In the genomic region with DNA sequence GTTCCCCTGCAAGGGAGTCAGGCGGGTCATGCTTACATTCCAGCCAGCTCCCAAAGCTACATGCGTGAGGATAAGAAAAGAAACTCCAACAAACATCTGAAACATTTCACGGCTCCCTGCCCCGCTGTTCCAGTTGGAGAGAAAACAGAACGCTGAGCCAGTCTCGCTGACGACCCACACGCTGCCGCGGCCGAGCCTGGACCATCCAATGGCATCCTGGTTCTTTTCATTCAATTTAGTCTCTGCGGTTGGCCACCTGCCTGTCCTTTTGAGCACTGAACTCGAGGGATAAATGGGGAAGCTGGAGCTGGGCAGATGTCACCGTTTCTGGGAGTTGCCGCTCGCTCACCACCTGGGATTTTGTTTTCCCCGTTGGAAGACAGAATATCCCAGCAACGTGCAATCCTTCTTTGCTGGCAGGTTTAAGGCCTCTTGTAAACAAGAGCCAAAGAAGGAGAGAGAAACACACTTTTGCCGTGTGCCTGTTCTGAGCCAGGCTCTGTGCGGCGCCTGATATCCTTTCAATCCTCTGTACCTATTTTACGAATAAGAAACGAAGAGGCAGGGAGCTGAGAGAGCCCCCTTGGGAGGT, we compare ENCODE assay signal across 14 cellular contexts. TPM values are rescaled to one million over a fixed set of nuclear protein-coding genes. Genes with fewer than 3 reads are reported as not detected.
A peak's percentile ranks its signal among the peaks of the same experiment; 100 is the strongest.
DNase-seq lines count a peak whose midpoint lies in the region; ATAC-seq, FAIRE-seq and TF ChIP-seq lines count a peak whose summit lies in the region.
"Had no signal": no experiment of that assay in that cellular context is flagged by ENCODE, and none has a peak within 500 bp of the region (broad histone marks: within the 10 kb centered on the region; RNA-seq: fewer than 3 reads in every experiment).

No MANE protein-coding gene starts in this region.

- 50 to 52% methylated on average over 23 of the region's 23 CpGs for WGBS in sigmoid colon, 2 donors

- no peak overlapping the region for H3K27ac ChIP-seq in kidney (ENCODE audit: low read depth in 2 of 2, low read length in 2 of 2)
- H3K27ac ChIP-seq in sigmoid colon: peak overlapping the region; percentile 82 to 87 (median 86)
- H3K27ac ChIP-seq in ascending aorta: peak overlapping the region in 1 of 2 donors; percentile 89
- H3K27ac ChIP-seq: psoas muscle had no signal

- TF ChIP-seq CTCF in WTC11 (IDR thresholded peaks at IDR 0.05) (no peak), kidney (IDR thresholded peaks at IDR 0.05; ENCODE audit: borderline replicate concordance, extremely low read depth, insufficient read depth) (no peak), sigmoid colon (IDR thresholded peaks at IDR 0.05) (no peak), ascending aorta (IDR thresholded peaks at IDR 0.05) (no peak)

- no peaks in the 10 kb centered on the region for H3K27me3 Mint-ChIP-seq in WTC11 (ENCODE audit: low read depth)

- FAIRE-seq in kidney (lab: Jason Lieb, UNC): no peak
- FAIRE-seq: GM12892, islet of Langerhans had no signal

- ATAC-seq in WTC11 (no peak), GM21390 (IDR thresholded peaks at IDR 0.05; ENCODE audit: unreplicated experiment) (no peak), HG02852 (IDR thresholded peaks at IDR 0.05; ENCODE audit: unreplicated experiment) (no peak)
- ATAC-seq: PC-3, psoas muscle had no signal

- TF ChIP-seq POLR2A in sigmoid colon (IDR thresholded peaks at IDR 0.05): no peak

- H3K9ac ChIP-seq in kidney (ENCODE audit: low read length in 2 of 2): no peak overlapping the region

- POLR2A ChIA-PET in WTC11 (lab: Charles Lee): no interaction called here

- TF ChIP-seq EP300 in sigmoid colon (IDR thresholded peaks at IDR 0.05): peak in 2 of 4 donors; percentile 67 to 77

- H3K27me3 ChIP-seq in sigmoid colon (no peaks in the 10 kb centered on the region), ascending aorta (no peaks in the 10 kb centered on the region)

- CTCF ChIA-PET in WTC11 (lab: Charles Lee): interaction anchor here (1.0 to 1.9 kb wide), 14 partner anchors 11 to 365 kb away, joined by 3 to 17 read pairs (median 4); a partner anchor contains a TSS

- no peaks in the 10 kb centered on the region for H3K9me3 Mint-ChIP-seq in WTC11

- peaks cover 13% of the 10 kb centered on the region for H3K4me1 Mint-ChIP-seq in WTC11

- DNase-seq in NCI-H128 (lab: John Stamatoyannopoulos, UW; ENCODE audit: unreplicated experiment) (peak; percentile 4), WTC11 (ENCODE audit: low spot score) (peak; percentile 10), kidney (peak; percentile 55), sigmoid colon (peak; percentile 91), D341Med (ENCODE audit: low spot score) (no peak), ascending aorta (ENCODE audit: low spot score in 2 of 2) (no peak)
- DNase-seq: activated T-cell treated with anti-CD3 and anti-CD28 coated beads for 4 hours, PC-3 had no signal

- H3K27ac Mint-ChIP-seq in WTC11: no peak overlapping the region

- no peaks in the 10 kb centered on the region for H3K4me1 ChIP-seq in kidney (ENCODE audit: control insufficient read depth in 1 of 2, insufficient read depth in 1 of 2, low read depth in 1 of 2, low read length in 2 of 2)
- H3K4me1 ChIP-seq in sigmoid colon: peaks cover 0 to 68% (median 58%) of the 10 kb centered on the region in 4 donors
- peaks cover 17 to 44% of the 10 kb centered on the region in 2 donors for H3K4me1 ChIP-seq in ascending aorta

- H3K4me3 ChIP-seq in kidney (ENCODE audit: low read length in 2 of 2) (no peak overlapping the region), sigmoid colon (peak overlapping the region in 1 of 4 donors; percentile 8), ascending aorta (no peak overlapping the region)
- H3K4me3 ChIP-seq: psoas muscle had no signal

- no peaks in the 10 kb centered on the region for H3K36me3 Mint-ChIP-seq in WTC11

- H3K4me3 Mint-ChIP-seq in WTC11: no peak overlapping the region

- intact Hi-C loops in kidney (cut with DNase I) (no loop called here), sigmoid colon (cut with DNase I) (loop anchor here (5.0 kb wide), 1 partner anchor 211 kb away; no protein-coding TSS in a partner anchor), ascending aorta (cut with DNase I) (no loop called here)

- no peaks in the 10 kb centered on the region for H3K9me3 ChIP-seq in kidney (ENCODE audit: control insufficient read depth in 1 of 2, low read length in 2 of 2)
- no peaks in the 10 kb centered on the region for H3K9me3 ChIP-seq in sigmoid colon
- no peaks in the 10 kb centered on the region for H3K9me3 ChIP-seq in ascending aorta
- H3K9me3 ChIP-seq: psoas muscle had no signal

- H3K36me3 ChIP-seq in kidney (ENCODE audit: control insufficient read depth in 1 of 2, insufficient read depth in 2 of 2, low read length in 2 of 2): no peaks in the 10 kb centered on the region
- no peaks in the 10 kb centered on the region for H3K36me3 ChIP-seq in sigmoid colon
- H3K36me3 ChIP-seq in ascending aorta: no peaks in the 10 kb centered on the region

TF ChIP-seq in WTC11, 78 proteins besides CTCF, POLR2A, EP300 and RAD21 (continues in another document):
- TF ChIP-seq CBFB (CRISPR knock-in tag; IDR thresholded peaks at IDR 0.05; ENCODE audit: low read depth): no peak
- no peak for TF ChIP-seq CREB1 (CRISPR knock-in tag; IDR thresholded peaks at IDR 0.05)
- TF ChIP-seq, protein P1, sequence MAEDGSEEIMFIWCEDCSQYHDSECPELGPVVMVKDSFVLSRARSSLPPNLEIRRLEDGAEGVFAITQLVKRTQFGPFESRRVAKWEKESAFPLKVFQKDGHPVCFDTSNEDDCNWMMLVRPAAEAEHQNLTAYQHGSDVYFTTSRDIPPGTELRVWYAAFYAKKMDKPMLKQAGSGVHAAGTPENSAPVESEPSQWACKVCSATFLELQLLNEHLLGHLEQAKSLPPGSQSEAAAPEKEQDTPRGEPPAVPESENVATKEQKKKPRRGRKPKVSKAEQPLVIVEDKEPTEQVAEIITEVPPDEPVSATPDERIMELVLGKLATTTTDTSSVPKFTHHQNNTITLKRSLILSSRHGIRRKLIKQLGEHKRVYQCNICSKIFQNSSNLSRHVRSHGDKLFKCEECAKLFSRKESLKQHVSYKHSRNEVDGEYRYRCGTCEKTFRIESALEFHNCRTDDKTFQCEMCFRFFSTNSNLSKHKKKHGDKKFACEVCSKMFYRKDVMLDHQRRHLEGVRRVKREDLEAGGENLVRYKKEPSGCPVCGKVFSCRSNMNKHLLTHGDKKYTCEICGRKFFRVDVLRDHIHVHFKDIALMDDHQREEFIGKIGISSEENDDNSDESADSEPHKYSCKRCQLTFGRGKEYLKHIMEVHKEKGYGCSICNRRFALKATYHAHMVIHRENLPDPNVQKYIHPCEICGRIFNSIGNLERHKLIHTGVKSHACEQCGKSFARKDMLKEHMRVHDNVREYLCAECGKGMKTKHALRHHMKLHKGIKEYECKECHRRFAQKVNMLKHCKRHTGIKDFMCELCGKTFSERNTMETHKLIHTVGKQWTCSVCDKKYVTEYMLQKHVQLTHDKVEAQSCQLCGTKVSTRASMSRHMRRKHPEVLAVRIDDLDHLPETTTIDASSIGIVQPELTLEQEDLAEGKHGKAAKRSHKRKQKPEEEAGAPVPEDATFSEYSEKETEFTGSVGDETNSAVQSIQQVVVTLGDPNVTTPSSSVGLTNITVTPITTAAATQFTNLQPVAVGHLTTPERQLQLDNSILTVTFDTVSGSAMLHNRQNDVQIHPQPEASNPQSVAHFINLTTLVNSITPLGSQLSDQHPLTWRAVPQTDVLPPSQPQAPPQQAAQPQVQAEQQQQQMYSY (CRISPR knock-in tag; IDR thresholded peaks at IDR 0.05): no peak
- TF ChIP-seq, protein P2, sequence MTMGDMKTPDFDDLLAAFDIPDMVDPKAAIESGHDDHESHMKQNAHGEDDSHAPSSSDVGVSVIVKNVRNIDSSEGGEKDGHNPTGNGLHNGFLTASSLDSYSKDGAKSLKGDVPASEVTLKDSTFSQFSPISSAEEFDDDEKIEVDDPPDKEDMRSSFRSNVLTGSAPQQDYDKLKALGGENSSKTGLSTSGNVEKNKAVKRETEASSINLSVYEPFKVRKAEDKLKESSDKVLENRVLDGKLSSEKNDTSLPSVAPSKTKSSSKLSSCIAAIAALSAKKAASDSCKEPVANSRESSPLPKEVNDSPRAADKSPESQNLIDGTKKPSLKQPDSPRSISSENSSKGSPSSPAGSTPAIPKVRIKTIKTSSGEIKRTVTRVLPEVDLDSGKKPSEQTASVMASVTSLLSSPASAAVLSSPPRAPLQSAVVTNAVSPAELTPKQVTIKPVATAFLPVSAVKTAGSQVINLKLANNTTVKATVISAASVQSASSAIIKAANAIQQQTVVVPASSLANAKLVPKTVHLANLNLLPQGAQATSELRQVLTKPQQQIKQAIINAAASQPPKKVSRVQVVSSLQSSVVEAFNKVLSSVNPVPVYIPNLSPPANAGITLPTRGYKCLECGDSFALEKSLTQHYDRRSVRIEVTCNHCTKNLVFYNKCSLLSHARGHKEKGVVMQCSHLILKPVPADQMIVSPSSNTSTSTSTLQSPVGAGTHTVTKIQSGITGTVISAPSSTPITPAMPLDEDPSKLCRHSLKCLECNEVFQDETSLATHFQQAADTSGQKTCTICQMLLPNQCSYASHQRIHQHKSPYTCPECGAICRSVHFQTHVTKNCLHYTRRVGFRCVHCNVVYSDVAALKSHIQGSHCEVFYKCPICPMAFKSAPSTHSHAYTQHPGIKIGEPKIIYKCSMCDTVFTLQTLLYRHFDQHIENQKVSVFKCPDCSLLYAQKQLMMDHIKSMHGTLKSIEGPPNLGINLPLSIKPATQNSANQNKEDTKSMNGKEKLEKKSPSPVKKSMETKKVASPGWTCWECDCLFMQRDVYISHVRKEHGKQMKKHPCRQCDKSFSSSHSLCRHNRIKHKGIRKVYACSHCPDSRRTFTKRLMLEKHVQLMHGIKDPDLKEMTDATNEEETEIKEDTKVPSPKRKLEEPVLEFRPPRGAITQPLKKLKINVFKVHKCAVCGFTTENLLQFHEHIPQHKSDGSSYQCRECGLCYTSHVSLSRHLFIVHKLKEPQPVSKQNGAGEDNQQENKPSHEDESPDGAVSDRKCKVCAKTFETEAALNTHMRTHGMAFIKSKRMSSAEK (CRISPR knock-in tag; IDR thresholded peaks at IDR 0.05; ENCODE audit: borderline replicate concordance): no peak
- no peak for TF ChIP-seq FOXK1 (CRISPR knock-in tag; IDR thresholded peaks at IDR 0.05)

RNA-seq across cellular contexts. Expression of a gene that starts 45.3 kb away (rescaled TPM):
- 1.8 to 2.7 TPM (median 1.8 TPM) in 3 replicates for total RNA-seq in WTC11 (2021)
- total RNA-seq in kidney: 1.1 TPM
- polyA plus RNA-seq in kidney (ENCODE audit: insufficient read depth, low read depth, low replicate concordance): 0.04 TPM
- total RNA-seq in sigmoid colon: 10 to 100 TPM; 20.7 to 32.4 (median 24.1) TPM
- polyA plus RNA-seq in sigmoid colon: 1 to 10 TPM in 1 of 3 donors, under 1 TPM in 2; 0.23 to 1.3 (median 0.60) TPM
- 1.6 TPM for total RNA-seq in ascending aorta
- total RNA-seq: epithelial cell of proximal tubule had no signal

Comparison
In these comparisons a context has a peak if more than half of its experiments do, and no peak if none do; other contexts are left out.
1. DNase-seq: peak in NCI-H128 (single experiment), WTC11 (single experiment), kidney (single experiment) and sigmoid colon (single experiment); none in D341Med (single experiment) and ascending aorta (0 of 2).
2. H3K27ac ChIP-seq: peak in sigmoid colon (4 of 4); none in kidney (0 of 2).